In the genomic region with DNA sequence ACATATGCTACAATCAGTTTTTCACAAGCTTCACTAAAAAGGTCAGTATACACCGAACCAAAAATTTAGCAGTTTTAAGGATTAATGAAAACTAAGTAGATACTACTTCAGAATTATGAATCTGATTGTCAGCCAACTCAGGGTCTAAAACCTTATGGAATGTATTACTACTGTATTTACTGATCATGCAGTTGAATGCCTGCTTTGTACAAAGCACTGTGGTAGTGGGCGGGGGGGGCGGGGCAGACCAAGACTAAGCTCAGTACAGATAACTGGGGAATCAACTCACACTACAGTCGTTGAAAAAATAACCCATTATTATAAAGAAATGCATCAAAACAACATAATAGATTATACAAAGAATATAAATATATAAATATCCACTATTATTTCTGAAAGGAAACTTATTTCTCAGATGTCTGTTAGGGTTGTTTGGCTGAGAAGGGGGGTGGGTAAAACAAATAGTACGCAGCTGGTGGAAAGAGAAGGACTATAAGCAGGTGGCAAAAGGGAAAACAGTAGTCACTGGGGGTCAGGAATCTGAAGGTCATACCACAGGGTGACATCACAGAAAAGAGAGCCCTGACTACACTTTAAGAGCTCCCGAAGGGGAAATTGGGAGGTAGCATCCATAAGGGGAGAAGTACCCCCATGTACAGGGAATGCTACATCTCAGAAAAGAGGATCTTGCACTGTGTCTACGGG, we compare ENCODE assay signal across 17 cellular contexts.
DNase-seq lines count a peak whose midpoint lies in the region; ATAC-seq, FAIRE-seq and TF ChIP-seq lines count a peak whose summit lies in the region.
"Had no signal": no experiment of that assay in that cellular context is flagged by ENCODE, and none has a peak within 500 bp of the region (broad histone marks: within the 10 kb centered on the region; RNA-seq: fewer than 3 reads in every experiment).

No MANE protein-coding gene starts in this region.

- DNase-seq in COLO829 (ENCODE audit: low spot score) (peak; percentile 72), H7 (peak; percentile 26), NCI-H510A treated with DMSO at 0.1 percent for 48 hours (lab: John Stamatoyannopoulos, UW) (peak; percentile 85), astrocyte of the spinal cord (ENCODE audit: low read depth, low spot score) (peak; percentile 7), RCC 7860 (ENCODE audit: low spot score) (no peak), RKO (ENCODE audit: low spot score) (no peak), dorsolateral prefrontal cortex (no peak)
- DNase-seq: ACHN, AML-193, Caco-2, DMS153, NCI-H1694 treated with DMSO at 0.1 percent for 48 hours, NCI-H526 had no signal

- H3K27me3 ChIP-seq in H7 (ENCODE audit: control insufficient read depth, insufficient read depth, low read length) (no peaks in the 10 kb centered on the region), dorsolateral prefrontal cortex (no peaks in the 10 kb centered on the region)

- no peak for ATAC-seq in activated T-helper 17 cell treated with anti-CD3 and anti-CD28 coated beads, Interleukin-2, amount 50 U/mL, for 72 hours (replicated peaks)
- ATAC-seq: Right ventricle myocardium inferior had no signal

- H3K4me1 Mint-ChIP-seq in activated T-helper 17 cell treated with anti-CD3 and anti-CD28 coated beads, Interleukin-2, amount 50 U/mL, for 72 hours, result no peaks in the 10 kb centered on the region
- H3K4me1 Mint-ChIP-seq: CD14-positive monocyte had no signal

- no peak overlapping the region for H3K27ac ChIP-seq in dorsolateral prefrontal cortex

- no peak for FAIRE-seq in RCC 7860 (lab: Jason Lieb, UNC)
- FAIRE-seq: H1 had no signal

- H3K36me3 Mint-ChIP-seq in activated T-helper 17 cell treated with anti-CD3 and anti-CD28 coated beads, Interleukin-2, amount 50 U/mL, for 72 hours (ENCODE audit: low read depth), result no peaks in the 10 kb centered on the region
- H3K36me3 Mint-ChIP-seq: CD14-positive monocyte had no signal

- in situ Hi-C loops in astrocyte of the spinal cord (cut with HindIII; ENCODE audit: low sequenced_read_pairs), result no loop called here

- no peaks in the 10 kb centered on the region for H3K9me3 Mint-ChIP-seq in activated T-helper 17 cell treated with anti-CD3 and anti-CD28 coated beads, Interleukin-2, amount 50 U/mL, for 72 hours

- no peaks in the 10 kb centered on the region for H3K36me3 ChIP-seq in H7 (replicated peaks; ENCODE audit: control insufficient read depth, insufficient read depth, low read length)

- no peak overlapping the region for H3K27ac Mint-ChIP-seq in activated T-helper 17 cell treated with anti-CD3 and anti-CD28 coated beads, Interleukin-2, amount 50 U/mL, for 72 hours
- H3K27ac Mint-ChIP-seq: CD14-positive monocyte had no signal

- intact Hi-C loops in dorsolateral prefrontal cortex (cut with DNase I), result no loop called here

- H3K4me3 ChIP-seq in H7 (ENCODE audit: insufficient read depth, low read depth, low read length), result no peak overlapping the region
- H3K4me3 ChIP-seq in astrocyte of the spinal cord (ENCODE audit: low read depth, low read length), result no peak overlapping the region
- H3K4me3 ChIP-seq in dorsolateral prefrontal cortex, result no peak overlapping the region

- TF ChIP-seq CTCF in astrocyte of the spinal cord (IDR thresholded peaks at IDR 0.05; ENCODE audit: low read depth, low read length) (no peak), dorsolateral prefrontal cortex (IDR thresholded peaks at IDR 0.05 in 54 of 56, conservative IDR thresholded peaks at IDR 0.05 in 2 of 56; ENCODE audit: low read depth in 1 of 56, partially characterized antibody in 56 of 56) (no peak)

- H3K4me3 Mint-ChIP-seq in activated T-helper 17 cell treated with anti-CD3 and anti-CD28 coated beads, Interleukin-2, amount 50 U/mL, for 72 hours, result no peak overlapping the region
- H3K4me3 Mint-ChIP-seq: CD14-positive monocyte had no signal

- H3K27me3 Mint-ChIP-seq in activated T-helper 17 cell treated with anti-CD3 and anti-CD28 coated beads, Interleukin-2, amount 50 U/mL, for 72 hours, result no peaks in the 10 kb centered on the region

Comparison
In these comparisons a context has a peak if more than half of its experiments do, and no peak if none do; other contexts are left out.
1. DNase-seq: peak in COLO829 (single experiment), H7 (single experiment), NCI-H510A treated with DMSO at 0.1 percent for 48 hours (single experiment) and astrocyte of the spinal cord (single experiment); none in RCC 7860 (single experiment), RKO (single experiment) and dorsolateral prefrontal cortex (0 of 10).